ENCODE assay signal across 8 cellular contexts in genomic region chr13:73702419-73703071, GRCh38.
DNase-seq lines count a peak whose midpoint lies in the region; ATAC-seq and TF ChIP-seq lines count a peak whose summit lies in the region.

No MANE protein-coding gene starts in this region.

- peaks cover 27% of the 10 kb centered on the region for H3K4me1 Mint-ChIP-seq in activated T-cell treated with anti-CD3 and anti-CD28 coated beads, Interleukin-2, amount 50 U/mL, for 72 hours (ENCODE audit: low read depth)
- peaks cover 4% of the 10 kb centered on the region for H3K4me1 Mint-ChIP-seq in neural progenitor cell

- H3K27me3 ChIP-seq in neural progenitor cell, result no peaks in the 10 kb centered on the region

- no peak for TF ChIP-seq CTCF in neural progenitor cell (IDR thresholded peaks at IDR 0.05)

- H3K9me3 Mint-ChIP-seq in activated T-cell treated with anti-CD3 and anti-CD28 coated beads, Interleukin-2, amount 50 U/mL, for 72 hours, result no peaks in the 10 kb centered on the region
- H3K9me3 Mint-ChIP-seq in neural progenitor cell, result no peaks in the 10 kb centered on the region

- H3K27me3 Mint-ChIP-seq in activated T-cell treated with anti-CD3 and anti-CD28 coated beads, Interleukin-2, amount 50 U/mL, for 72 hours (ENCODE audit: low read depth), result no peaks in the 10 kb centered on the region
- no peaks in the 10 kb centered on the region for H3K27me3 Mint-ChIP-seq in neural progenitor cell (ENCODE audit: insufficient read depth, low read depth)

- peak overlapping the region; percentile 65 for H3K27ac Mint-ChIP-seq in activated T-cell treated with anti-CD3 and anti-CD28 coated beads, Interleukin-2, amount 50 U/mL, for 72 hours
- H3K27ac Mint-ChIP-seq in neural progenitor cell, result no peak overlapping the region

- H2AFZ ChIP-seq in neural progenitor cell (replicated peaks), result no peak overlapping the region

- in situ Hi-C loops in G401 (cut with HindIII; ENCODE audit: low sequenced_read_pairs), result no loop called here

- no peak overlapping the region for H3K27ac ChIP-seq in neural progenitor cell

- H3K79me2 ChIP-seq in neural progenitor cell (ENCODE audit: low read depth), result no peaks in the 10 kb centered on the region

- DNase-seq in activated T-cell treated with anti-CD3 and anti-CD28 coated beads, Interleukin-2, amount 50 U/mL, for 72 hours, result peak; percentile 35 to 43
- DNase-seq in neural progenitor cell (ENCODE audit: low spot score) (no peak), G401 (ENCODE audit: low spot score) (no peak), posterior vena cava (ENCODE audit: low spot score) (no peak), cerebellar nuclear complex (lab: John Stamatoyannopoulos, UW) (no peak), erythroblast (lab: John Stamatoyannopoulos, UW) (no peak)

- ATAC-seq in GM19324 (IDR thresholded peaks at IDR 0.05; ENCODE audit: low FRiP score, unreplicated experiment) (peak; percentile 90), HG03159 (IDR thresholded peaks at IDR 0.05; ENCODE audit: unreplicated experiment) (peak; percentile 79)
- peak; percentile 96 to 98 for ATAC-seq in activated T-cell treated with anti-CD3 and anti-CD28 coated beads, Interleukin-2, amount 50 U/mL, for 72 hours (replicated peaks in 1 of 2)

- H3K36me3 Mint-ChIP-seq in activated T-cell treated with anti-CD3 and anti-CD28 coated beads, Interleukin-2, amount 50 U/mL, for 72 hours (ENCODE audit: insufficient read depth in 2 of 2), result peaks cover 7 to 8% of the 10 kb centered on the region in 2 donors
- peaks cover 13% of the 10 kb centered on the region for H3K36me3 Mint-ChIP-seq in neural progenitor cell

- peak overlapping the region; percentile 24 for H3K4me2 ChIP-seq in neural progenitor cell

- no peaks in the 10 kb centered on the region for H3F3A ChIP-seq in neural progenitor cell (ENCODE audit: low read depth)

- intact Hi-C loops in posterior vena cava (cut with DNase I), result no loop called here

- no peak overlapping the region for H3K9ac ChIP-seq in neural progenitor cell

- no peaks in the 10 kb centered on the region for H4K20me1 ChIP-seq in neural progenitor cell (ENCODE audit: low read depth)

- H3K4me1 ChIP-seq in neural progenitor cell, result peaks cover 31% of the 10 kb centered on the region

- no peak for TF ChIP-seq POLR2A in erythroblast (IDR thresholded peaks at IDR 0.05; ENCODE audit: low read length)

- H3K4me3 ChIP-seq in neural progenitor cell, result no peak overlapping the region

- no peaks in the 10 kb centered on the region for H3K9me3 ChIP-seq in neural progenitor cell (ENCODE audit: low read depth)

- H3K36me3 ChIP-seq in neural progenitor cell, result no peaks in the 10 kb centered on the region

- peak overlapping the region; percentile 65 to 83 for H3K4me3 Mint-ChIP-seq in activated T-cell treated with anti-CD3 and anti-CD28 coated beads, Interleukin-2, amount 50 U/mL, for 72 hours
- no peak overlapping the region for H3K4me3 Mint-ChIP-seq in neural progenitor cell

Comparison
In these comparisons a context has a peak if more than half of its experiments do, and no peak if none do; other contexts are left out.
1. DNase-seq: peak in activated T-cell treated with anti-CD3 and anti-CD28 coated beads, Interleukin-2, amount 50 U/mL, for 72 hours (2 of 2); none in neural progenitor cell (single experiment), G401 (single experiment), posterior vena cava (single experiment), cerebellar nuclear complex (0 of 2) and erythroblast (0 of 2).
2. Peak in every context shown above with its lines, with median percentiles within 50 percentile points of each other: ATAC-seq.